Comparison of ENCODE assay signal across 1 cellular context in the genomic region with DNA sequence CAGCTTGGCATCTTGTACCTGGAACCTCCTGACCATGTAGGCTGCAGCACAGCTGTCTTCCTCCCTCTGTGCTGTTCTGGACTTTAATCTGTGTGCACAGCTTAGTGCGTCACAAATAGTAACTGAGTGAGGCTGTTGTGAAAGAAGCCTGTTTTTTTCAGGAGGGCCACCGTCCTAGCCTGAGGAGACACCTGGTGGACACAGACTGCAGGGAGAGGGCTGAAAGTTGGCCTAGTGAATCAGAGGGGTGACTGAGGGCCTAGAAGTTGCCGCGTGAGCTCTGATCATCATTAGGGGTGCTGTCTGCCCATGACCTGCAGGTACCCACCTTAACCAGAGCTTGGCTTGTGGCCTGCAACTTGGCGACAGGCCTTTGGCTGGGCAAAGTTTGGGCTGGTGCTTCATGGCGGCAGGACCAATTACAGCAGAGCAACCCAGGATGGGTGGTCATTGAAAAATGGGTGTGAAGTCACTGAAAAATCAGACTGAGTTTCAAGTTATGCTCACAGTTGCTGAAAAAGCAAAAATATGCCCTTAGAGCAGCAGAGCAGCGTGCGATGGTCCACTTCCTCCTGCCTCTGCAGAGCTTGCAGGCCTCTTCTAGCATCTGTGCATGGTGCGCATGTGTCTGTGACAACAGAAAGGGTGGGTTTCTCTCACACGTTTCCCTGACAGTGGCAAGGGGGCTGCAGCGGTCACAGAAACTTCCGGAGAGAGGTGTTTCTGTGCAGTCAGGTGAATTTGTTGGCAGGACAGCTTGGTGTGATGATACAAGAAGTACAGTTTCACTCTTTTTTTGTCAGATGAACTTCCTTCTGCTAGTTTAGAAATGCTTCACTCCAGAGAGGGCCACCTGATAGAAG.
TF ChIP-seq lines count a peak whose summit lies in the region.

No MANE protein-coding gene starts in this region.

TF ChIP-seq in HepG2, 621 proteins besides CTCF, POLR2A, EP300 and RAD21 (continued from another document):
- TF ChIP-seq, protein P1, sequence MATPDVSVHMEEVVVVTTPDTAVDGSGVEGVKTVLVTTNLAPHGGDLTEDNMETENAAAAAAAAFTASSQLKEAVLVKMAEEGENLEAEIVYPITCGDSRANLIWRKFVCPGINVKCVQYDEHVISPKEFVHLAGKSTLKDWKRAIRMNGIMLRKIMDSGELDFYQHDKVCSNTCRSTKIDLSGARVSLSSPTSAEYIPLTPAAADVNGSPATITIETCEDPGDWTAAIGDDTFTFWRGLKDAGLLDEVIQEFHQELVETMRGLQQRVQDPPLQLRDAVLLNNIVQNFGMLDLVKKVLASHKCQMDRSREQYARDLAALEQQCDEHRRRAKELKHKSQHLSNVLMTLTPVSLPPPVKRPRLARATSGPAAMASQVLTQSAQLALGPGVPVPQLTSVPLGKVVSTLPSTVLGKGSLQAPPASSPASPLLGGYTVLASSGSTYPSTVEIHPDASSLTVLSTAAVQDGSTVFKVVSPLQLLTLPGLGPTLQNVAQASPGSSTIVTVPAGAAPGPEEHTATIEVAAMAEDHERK (CRISPR knock-in tag; IDR thresholded peaks at IDR 0.05; ENCODE audit: low read depth) = no peak
- TF ChIP-seq CHD2 (IDR thresholded peaks at IDR 0.05; ENCODE audit: low read depth, low read length) = no peak
- peak; percentile 71 for TF ChIP-seq MED8 (CRISPR knock-in tag; IDR thresholded peaks at IDR 0.05; ENCODE audit: insufficient replicate concordance)
- peak; percentile 83; the same call in 1 of the 2 replicates for TF ChIP-seq ZNF430 (CRISPR knock-in tag; IDR thresholded peaks at IDR 0.05)
- TF ChIP-seq, protein P2, sequence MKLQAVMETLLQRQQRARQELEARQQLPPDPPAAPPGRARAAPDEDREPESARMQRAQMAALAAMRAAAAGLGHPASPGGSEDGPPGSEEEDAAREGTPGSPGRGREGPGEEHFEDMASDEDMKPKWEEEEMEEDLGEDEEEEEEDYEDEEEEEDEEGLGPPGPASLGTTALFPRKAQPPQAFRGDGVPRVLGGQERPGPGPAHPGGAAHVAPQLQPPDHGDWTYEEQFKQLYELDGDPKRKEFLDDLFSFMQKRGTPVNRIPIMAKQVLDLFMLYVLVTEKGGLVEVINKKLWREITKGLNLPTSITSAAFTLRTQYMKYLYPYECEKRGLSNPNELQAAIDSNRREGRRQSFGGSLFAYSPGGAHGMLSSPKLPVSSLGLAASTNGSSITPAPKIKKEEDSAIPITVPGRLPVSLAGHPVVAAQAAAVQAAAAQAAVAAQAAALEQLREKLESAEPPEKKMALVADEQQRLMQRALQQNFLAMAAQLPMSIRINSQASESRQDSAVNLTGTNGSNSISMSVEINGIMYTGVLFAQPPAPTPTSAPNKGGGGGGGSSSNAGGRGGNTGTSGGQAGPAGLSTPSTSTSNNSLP (IDR thresholded peaks at IDR 0.05; ENCODE audit: low read depth, low read length) = peak; percentile 44; the same call in 1 of the 2 replicates
- TF ChIP-seq, protein P3, sequence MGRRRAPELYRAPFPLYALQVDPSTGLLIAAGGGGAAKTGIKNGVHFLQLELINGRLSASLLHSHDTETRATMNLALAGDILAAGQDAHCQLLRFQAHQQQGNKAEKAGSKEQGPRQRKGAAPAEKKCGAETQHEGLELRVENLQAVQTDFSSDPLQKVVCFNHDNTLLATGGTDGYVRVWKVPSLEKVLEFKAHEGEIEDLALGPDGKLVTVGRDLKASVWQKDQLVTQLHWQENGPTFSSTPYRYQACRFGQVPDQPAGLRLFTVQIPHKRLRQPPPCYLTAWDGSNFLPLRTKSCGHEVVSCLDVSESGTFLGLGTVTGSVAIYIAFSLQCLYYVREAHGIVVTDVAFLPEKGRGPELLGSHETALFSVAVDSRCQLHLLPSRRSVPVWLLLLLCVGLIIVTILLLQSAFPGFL (CRISPR knock-in tag; IDR thresholded peaks at IDR 0.05) = no peak
- peak; percentile 79; the same call in 1 of the 2 replicates for TF ChIP-seq ZFP1 (CRISPR knock-in tag; IDR thresholded peaks at IDR 0.05)
- no peak for TF ChIP-seq FOXM1 (CRISPR knock-in tag; IDR thresholded peaks at IDR 0.05)
- no peak for TF ChIP-seq EEA1 (CRISPR knock-in tag; IDR thresholded peaks at IDR 0.05; ENCODE audit: borderline replicate concordance)
- peak; percentile 46; the same call in 1 of the 2 replicates for TF ChIP-seq PRMT3 (CRISPR knock-in tag; IDR thresholded peaks at IDR 0.05; ENCODE audit: borderline replicate concordance, low read depth)
- no peak for TF ChIP-seq TAF15 (IDR thresholded peaks at IDR 0.05; ENCODE audit: low read depth, low read length, poor library complexity, severe bottlenecking)
- TF ChIP-seq NONO (IDR thresholded peaks at IDR 0.05) = no peak
- TF ChIP-seq NONO (CRISPR knock-in tag; conservative IDR thresholded peaks at IDR 0.05) = peak; percentile 94
- TF ChIP-seq POLR2G (IDR thresholded peaks at IDR 0.05; ENCODE audit: low read depth, low read length) = peak; percentile 49
- TF ChIP-seq LCORL (IDR thresholded peaks at IDR 0.05) = no peak
- peak; percentile 91 for TF ChIP-seq LCORL (CRISPR knock-in tag; IDR thresholded peaks at IDR 0.05)
- TF ChIP-seq ZNF24 (IDR thresholded peaks at IDR 0.05) = peak; percentile 55; the same call in 1 of the 2 replicates
- no peak for TF ChIP-seq IKZF4 (CRISPR knock-in tag; IDR thresholded peaks at IDR 0.05; ENCODE audit: borderline replicate concordance, low read depth, not compliant biosample characterization)
- TF ChIP-seq ZNF124 (CRISPR knock-in tag; IDR thresholded peaks at IDR 0.05) = peak; percentile 98
- TF ChIP-seq, protein P4, sequence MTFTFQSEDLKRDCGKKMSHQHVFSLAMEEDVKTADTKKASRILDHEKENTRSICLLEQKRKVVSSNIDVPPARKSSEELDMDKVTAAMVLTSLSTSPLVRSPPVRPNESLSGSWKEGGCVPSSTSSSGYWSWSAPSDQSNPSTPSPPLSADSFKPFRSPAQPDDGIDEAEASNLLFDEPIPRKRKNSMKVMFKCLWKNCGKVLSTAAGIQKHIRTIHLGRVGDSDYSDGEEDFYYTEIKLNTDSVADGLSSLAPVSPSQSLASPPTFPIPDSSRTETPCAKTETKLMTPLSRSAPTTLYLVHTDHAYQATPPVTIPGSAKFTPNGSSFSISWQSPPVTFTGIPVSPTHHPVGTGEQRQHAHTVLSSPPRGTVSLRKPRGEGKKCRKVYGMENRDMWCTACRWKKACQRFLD (CRISPR knock-in tag; IDR thresholded peaks at IDR 0.05; ENCODE audit: borderline replicate concordance) = peak; percentile 59; the same call in 1 of the 2 replicates
- peak; percentile 90 for TF ChIP-seq ZKSCAN8 (CRISPR knock-in tag; IDR thresholded peaks at IDR 0.05; ENCODE audit: borderline replicate concordance)
- peak; percentile 88; the same call in 1 of the 2 replicates for TF ChIP-seq ZC3H13 (CRISPR knock-in tag; IDR thresholded peaks at IDR 0.05)
- peak; percentile 97 for TF ChIP-seq SMAD3 (CRISPR knock-in tag; IDR thresholded peaks at IDR 0.05)
- TF ChIP-seq CEBPB (IDR thresholded peaks at IDR 0.05; ENCODE audit: borderline replicate concordance, low read depth, low read length) = peak; percentile 98
- TF ChIP-seq, protein P5, sequence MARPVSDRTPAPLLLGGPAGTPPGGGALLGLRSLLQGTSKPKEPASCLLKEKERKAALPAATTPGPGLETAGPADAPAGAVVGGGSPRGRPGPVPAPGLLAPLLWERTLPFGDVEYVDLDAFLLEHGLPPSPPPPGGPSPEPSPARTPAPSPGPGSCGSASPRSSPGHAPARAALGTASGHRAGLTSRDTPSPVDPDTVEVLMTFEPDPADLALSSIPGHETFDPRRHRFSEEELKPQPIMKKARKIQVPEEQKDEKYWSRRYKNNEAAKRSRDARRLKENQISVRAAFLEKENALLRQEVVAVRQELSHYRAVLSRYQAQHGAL (CRISPR knock-in tag; IDR thresholded peaks at IDR 0.05; ENCODE audit: not compliant biosample characterization) = peak; percentile 51
- TF ChIP-seq, protein P6, sequence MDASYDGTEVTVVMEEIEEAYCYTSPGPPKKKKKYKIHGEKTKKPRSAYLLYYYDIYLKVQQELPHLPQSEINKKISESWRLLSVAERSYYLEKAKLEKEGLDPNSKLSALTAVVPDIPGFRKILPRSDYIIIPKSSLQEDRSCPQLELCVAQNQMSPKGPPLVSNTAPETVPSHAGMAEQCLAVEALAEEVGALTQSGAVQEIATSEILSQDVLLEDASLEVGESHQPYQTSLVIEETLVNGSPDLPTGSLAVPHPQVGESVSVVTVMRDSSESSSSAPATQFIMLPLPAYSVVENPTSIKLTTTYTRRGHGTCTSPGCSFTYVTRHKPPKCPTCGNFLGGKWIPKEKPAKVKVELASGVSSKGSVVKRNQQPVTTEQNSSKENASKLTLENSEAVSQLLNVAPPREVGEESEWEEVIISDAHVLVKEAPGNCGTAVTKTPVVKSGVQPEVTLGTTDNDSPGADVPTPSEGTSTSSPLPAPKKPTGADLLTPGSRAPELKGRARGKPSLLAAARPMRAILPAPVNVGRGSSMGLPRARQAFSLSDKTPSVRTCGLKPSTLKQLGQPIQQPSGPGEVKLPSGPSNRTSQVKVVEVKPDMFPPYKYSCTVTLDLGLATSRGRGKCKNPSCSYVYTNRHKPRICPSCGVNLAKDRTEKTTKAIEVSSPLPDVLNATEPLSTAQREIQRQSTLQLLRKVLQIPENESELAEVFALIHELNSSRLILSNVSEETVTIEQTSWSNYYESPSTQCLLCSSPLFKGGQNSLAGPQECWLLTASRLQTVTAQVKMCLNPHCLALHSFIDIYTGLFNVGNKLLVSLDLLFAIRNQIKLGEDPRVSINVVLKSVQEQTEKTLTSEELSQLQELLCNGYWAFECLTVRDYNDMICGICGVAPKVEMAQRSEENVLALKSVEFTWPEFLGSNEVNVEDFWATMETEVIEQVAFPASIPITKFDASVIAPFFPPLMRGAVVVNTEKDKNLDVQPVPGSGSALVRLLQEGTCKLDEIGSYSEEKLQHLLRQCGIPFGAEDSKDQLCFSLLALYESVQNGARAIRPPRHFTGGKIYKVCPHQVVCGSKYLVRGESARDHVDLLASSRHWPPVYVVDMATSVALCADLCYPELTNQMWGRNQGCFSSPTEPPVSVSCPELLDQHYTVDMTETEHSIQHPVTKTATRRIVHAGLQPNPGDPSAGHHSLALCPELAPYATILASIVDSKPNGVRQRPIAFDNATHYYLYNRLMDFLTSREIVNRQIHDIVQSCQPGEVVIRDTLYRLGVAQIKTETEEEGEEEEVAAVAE (CRISPR knock-in tag; IDR thresholded peaks at IDR 0.05; ENCODE audit: borderline replicate concordance) = peak; percentile 88; the same call in 1 of the 2 replicates
- TF ChIP-seq ATF1 (CRISPR knock-in tag; IDR thresholded peaks at IDR 0.05) = peak; percentile 87
- TF ChIP-seq ZSCAN20 (CRISPR knock-in tag; IDR thresholded peaks at IDR 0.05; ENCODE audit: borderline replicate concordance) = 0 out of 2 replicates have a peak, but pooled peaks have one; percentile 53
- 0 out of 2 replicates have a peak, but pooled peaks have one; percentile 17 for TF ChIP-seq RFX3 (CRISPR knock-in tag; IDR thresholded peaks at IDR 0.05)
- TF ChIP-seq, protein P7, sequence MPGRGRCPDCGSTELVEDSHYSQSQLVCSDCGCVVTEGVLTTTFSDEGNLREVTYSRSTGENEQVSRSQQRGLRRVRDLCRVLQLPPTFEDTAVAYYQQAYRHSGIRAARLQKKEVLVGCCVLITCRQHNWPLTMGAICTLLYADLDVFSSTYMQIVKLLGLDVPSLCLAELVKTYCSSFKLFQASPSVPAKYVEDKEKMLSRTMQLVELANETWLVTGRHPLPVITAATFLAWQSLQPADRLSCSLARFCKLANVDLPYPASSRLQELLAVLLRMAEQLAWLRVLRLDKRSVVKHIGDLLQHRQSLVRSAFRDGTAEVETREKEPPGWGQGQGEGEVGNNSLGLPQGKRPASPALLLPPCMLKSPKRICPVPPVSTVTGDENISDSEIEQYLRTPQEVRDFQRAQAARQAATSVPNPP (CRISPR knock-in tag; IDR thresholded peaks at IDR 0.05) = peak; percentile 84; the same call in 1 of the 2 replicates
- TF ChIP-seq ZNF644 (CRISPR knock-in tag; IDR thresholded peaks at IDR 0.05; ENCODE audit: low read depth) = peak; percentile 71; the same call in 1 of the 2 replicates
- peak; percentile 77; the same call in 1 of the 2 replicates for TF ChIP-seq ZFYVE20 (CRISPR knock-in tag; IDR thresholded peaks at IDR 0.05; ENCODE audit: borderline replicate concordance, low read depth)
- TF ChIP-seq HOXD1 (CRISPR knock-in tag; IDR thresholded peaks at IDR 0.05) = 0 out of 2 replicates have a peak, but pooled peaks have one; percentile 44
- no peak for TF ChIP-seq ZNF816 (CRISPR knock-in tag; IDR thresholded peaks at IDR 0.05; ENCODE audit: borderline replicate concordance)
- TF ChIP-seq ZNF317 (CRISPR knock-in tag; IDR thresholded peaks at IDR 0.05) = 0 out of 2 replicates have a peak, but pooled peaks have one; percentile 43
- TF ChIP-seq, protein P8, sequence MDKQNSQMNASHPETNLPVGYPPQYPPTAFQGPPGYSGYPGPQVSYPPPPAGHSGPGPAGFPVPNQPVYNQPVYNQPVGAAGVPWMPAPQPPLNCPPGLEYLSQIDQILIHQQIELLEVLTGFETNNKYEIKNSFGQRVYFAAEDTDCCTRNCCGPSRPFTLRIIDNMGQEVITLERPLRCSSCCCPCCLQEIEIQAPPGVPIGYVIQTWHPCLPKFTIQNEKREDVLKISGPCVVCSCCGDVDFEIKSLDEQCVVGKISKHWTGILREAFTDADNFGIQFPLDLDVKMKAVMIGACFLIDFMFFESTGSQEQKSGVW (CRISPR knock-in tag; IDR thresholded peaks at IDR 0.05; ENCODE audit: borderline replicate concordance) = no peak; the same call in 1 of the 2 replicates
